In genomic region chr10:22436893-22437619, GRCh38 we compare ENCODE assay signal across 8 cellular contexts.
A peak's percentile ranks its signal among the peaks of the same experiment; 100 is the strongest.
DNase-seq lines count a peak whose midpoint lies in the region; ATAC-seq lines count a peak whose summit lies in the region.

No MANE protein-coding gene starts in this region.

- no peaks in the 10 kb centered on the region for H3K9me3 ChIP-seq in esophagus (ENCODE audit: control insufficient read depth in 2 of 2, insufficient read depth in 1 of 2, low read depth in 1 of 2, low read length in 1 of 2)
- H3K9me3 ChIP-seq in mucosa of rectum (ENCODE audit: control insufficient read depth in 2 of 2, low read length in 2 of 2): no peaks in the 10 kb centered on the region

- H3K9ac ChIP-seq in mucosa of rectum (ENCODE audit: low read depth in 1 of 2, low read length in 2 of 2): peak overlapping the region; percentile 84 to 91

- no peaks in the 10 kb centered on the region for H3K27me3 ChIP-seq in esophagus (ENCODE audit: control insufficient read depth in 1 of 2, insufficient read depth in 2 of 2, low read length in 2 of 2)
- H3K27me3 ChIP-seq in mucosa of rectum (ENCODE audit: control insufficient read depth in 2 of 2, insufficient read depth in 2 of 2, low read length in 2 of 2): no peaks in the 10 kb centered on the region

- WGBS in esophagus, 2 donors: 0% methylated on average over 79 to 85 of the region's 85 CpGs

- H3K4me3 ChIP-seq in esophagus (ENCODE audit: low read depth in 1 of 2, low read length in 2 of 2): peak overlapping the region; percentile 69 to 78
- peak overlapping the region; percentile 85 for H3K4me3 ChIP-seq in mucosa of rectum (ENCODE audit: low read length in 2 of 2)

- ATAC-seq in GM19023 (IDR thresholded peaks at IDR 0.05; ENCODE audit: unreplicated experiment) (peak; percentile 71), HG03196 (IDR thresholded peaks at IDR 0.05; ENCODE audit: unreplicated experiment) (peak; percentile 73)

- peak; percentile 22 to 91 (median 79) for DNase-seq in C1 segment of cervical spinal cord (lab: John Stamatoyannopoulos, UW)
- peak; percentile 77 for DNase-seq in NOMO-1 treated with DMSO at 0.1 percent for 48 hours (lab: John Stamatoyannopoulos, UW; ENCODE audit: unreplicated experiment)
- DNase-seq in activated T-cell treated with anti-CD3 and anti-CD28 coated beads, Interleukin-2, amount 50 U/mL, for 1 hour: peak; percentile 93
- DNase-seq in stimulated activated CD8-positive, alpha-beta memory T cell treated with anti-CD3 and anti-CD28 coated beads, Interleukin-4, amount 100 ng/mL, for 24 hours (ENCODE audit: low read depth): peak; percentile 77

- peak overlapping the region; percentile 95 to 96 for H3K27ac ChIP-seq in esophagus (ENCODE audit: low read depth in 2 of 2, low read length in 1 of 2)
- peak overlapping the region; percentile 85 to 93 for H3K27ac ChIP-seq in mucosa of rectum (ENCODE audit: low read depth in 2 of 2, low read length in 2 of 2)

- H3K4me1 ChIP-seq in esophagus (ENCODE audit: control insufficient read depth in 2 of 2, insufficient read depth in 2 of 2, low read length in 1 of 2) (peaks cover 0 to 6% of the 10 kb centered on the region in 2 donors), mucosa of rectum (ENCODE audit: control insufficient read depth in 2 of 2, insufficient read depth in 2 of 2, low read length in 2 of 2) (peaks cover 8 to 14% of the 10 kb centered on the region in 2 donors)

- H3K36me3 ChIP-seq in esophagus (ENCODE audit: control insufficient read depth in 2 of 2, insufficient read depth in 2 of 2, low read length in 1 of 2): no peaks in the 10 kb centered on the region
- no peaks in the 10 kb centered on the region for H3K36me3 ChIP-seq in mucosa of rectum (ENCODE audit: control insufficient read depth in 2 of 2, insufficient read depth in 2 of 2, low read length in 2 of 2)

Comparison
In these comparisons a context has a peak if more than half of its experiments do, and no peak if none do; other contexts are left out.
1. Peak in every context shown above with its lines: DNase-seq, ATAC-seq, H3K4me3 ChIP-seq and H3K27ac ChIP-seq.